ENCODE assay signal across 8 cellular contexts in genomic region chr16:71723537-71724319, GRCh38. TPM values are rescaled to one million over a fixed set of nuclear protein-coding genes. Genes with fewer than 3 reads are reported as not detected.
A peak's percentile ranks its signal among the peaks of the same experiment; 100 is the strongest.
DNase-seq lines count a peak whose midpoint lies in the region; ATAC-seq and TF ChIP-seq lines count a peak whose summit lies in the region.

No MANE protein-coding gene starts in this region.

- TF ChIP-seq CTCF in PC-9 (conservative IDR thresholded peaks at IDR 0.05): no peak

- no peaks in the 10 kb centered on the region for H3K9me3 ChIP-seq in PC-9 (ENCODE audit: insufficient read depth, low read depth)

- peak overlapping the region; percentile 63 for H3K27ac Mint-ChIP-seq in activated T-cell treated with anti-CD3 and anti-CD28 coated beads, Interleukin-2, amount 50 U/mL, for 72 hours
- H3K27ac Mint-ChIP-seq in naive thymus-derived CD8-positive, alpha-beta T cell: peak overlapping the region in 9 of 10 donors; percentile 32 to 94 (median 86)
- peak overlapping the region; percentile 90 for H3K27ac Mint-ChIP-seq in stimulated activated naive B cell treated with anti-CD40 and anti-IgM and Interleukin-4, amounts not matched to agents 10 μg/mL and 1 μg/mL and 100 μg/mL, for 72 hours

- H3K79me2 ChIP-seq in PC-9 (ENCODE audit: low read depth): peaks cover 17% of the 10 kb centered on the region

- peak overlapping the region; percentile 73 for H3K4me2 ChIP-seq in PC-9

- 0 out of 2 replicates have a peak, but pooled peaks cover 3% of the 10 kb centered on the region for H4K20me1 ChIP-seq in PC-9 (ENCODE audit: insufficient read depth)

- no peaks in the 10 kb centered on the region for H3K27me3 ChIP-seq in PC-9 (ENCODE audit: insufficient read depth, low read depth)

- peaks cover 15% of the 10 kb centered on the region for H3K4me1 ChIP-seq in PC-9 (replicated peaks; ENCODE audit: insufficient read depth)

- POLR2A ChIA-PET in PC-9 (lab: Charles Lee; ENCODE audit: unreplicated experiment): interaction anchor here (0.6 kb wide), 1 partner anchor 388 kb away, joined by 3 read pairs; no protein-coding TSS in a partner anchor
- POLR2A ChIA-PET in naive thymus-derived CD8-positive, alpha-beta T cell (lab: Charles Lee): no interaction called here

- DNase-seq in Caki2 (ENCODE audit: low read depth) (peak; percentile 72), PC-9 (peak; percentile 60 to 77), fibroblast of gingiva (ENCODE audit: low read depth) (peak; percentile 49)
- peak; percentile 82 to 89 for DNase-seq in activated T-cell treated with anti-CD3 and anti-CD28 coated beads, Interleukin-2, amount 50 U/mL, for 72 hours
- peak; percentile 75 to 91 (median 87) for DNase-seq in naive thymus-derived CD8-positive, alpha-beta T cell
- peak; percentile 71 for DNase-seq in stimulated activated naive B cell treated with anti-CD40 and anti-IgM and Interleukin-4, amounts not matched to agents 10 μg/mL and 1 μg/mL and 100 μg/mL, for 72 hours

- H3K27ac ChIP-seq in PC-9: no peak overlapping the region

- no peaks in the 10 kb centered on the region for H3K36me3 ChIP-seq in PC-9 (ENCODE audit: low read depth)

- peak; percentile 66 for ATAC-seq in GM19438 (IDR thresholded peaks at IDR 0.05; ENCODE audit: low read depth, unreplicated experiment)
- ATAC-seq in HG03571 (IDR thresholded peaks at IDR 0.05; ENCODE audit: unreplicated experiment): peak; percentile 69
- ATAC-seq in activated T-cell treated with anti-CD3 and anti-CD28 coated beads, Interleukin-2, amount 50 U/mL, for 72 hours (replicated peaks in 1 of 2): peak; percentile 84 to 85
- peak; percentile 80 to 85 for ATAC-seq in naive thymus-derived CD8-positive, alpha-beta T cell
- peak; percentile 74 to 84 for ATAC-seq in stimulated activated naive B cell treated with anti-CD40 and anti-IgM and Interleukin-4, amounts not matched to agents 10 μg/mL and 1 μg/mL and 100 μg/mL, for 72 hours (replicated peaks)

- no peaks in the 10 kb centered on the region for H3K9me2 ChIP-seq in PC-9 (ENCODE audit: insufficient read depth)

- H3K4me3 ChIP-seq in PC-9: peak overlapping the region; percentile 74; the same call in 1 of the 2 replicates

- CTCF ChIA-PET in PC-9 (lab: Charles Lee): no interaction called here

- H3K4me3 Mint-ChIP-seq in activated T-cell treated with anti-CD3 and anti-CD28 coated beads, Interleukin-2, amount 50 U/mL, for 72 hours: peak overlapping the region; percentile 85 to 87
- H3K4me3 Mint-ChIP-seq in naive thymus-derived CD8-positive, alpha-beta T cell: peak overlapping the region; percentile 74 to 93 (median 87)
- H3K4me3 Mint-ChIP-seq in stimulated activated naive B cell treated with anti-CD40 and anti-IgM and Interleukin-4, amounts not matched to agents 10 μg/mL and 1 μg/mL and 100 μg/mL, for 72 hours: peak overlapping the region; percentile 82 to 83

- peak overlapping the region; percentile 76; the same call in 1 of the 2 replicates for H2AFZ ChIP-seq in PC-9

- peaks cover 23% of the 10 kb centered on the region for H3K4me1 Mint-ChIP-seq in activated T-cell treated with anti-CD3 and anti-CD28 coated beads, Interleukin-2, amount 50 U/mL, for 72 hours (ENCODE audit: low read depth)
- peaks cover 9 to 43% (median 18%) of the 10 kb centered on the region in 4 donors for H3K4me1 Mint-ChIP-seq in naive thymus-derived CD8-positive, alpha-beta T cell
- peaks cover 23 to 48% of the 10 kb centered on the region in 2 donors for H3K4me1 Mint-ChIP-seq in stimulated activated naive B cell treated with anti-CD40 and anti-IgM and Interleukin-4, amounts not matched to agents 10 μg/mL and 1 μg/mL and 100 μg/mL, for 72 hours

- peaks cover 12% of the 10 kb centered on the region for H3K27me3 Mint-ChIP-seq in activated T-cell treated with anti-CD3 and anti-CD28 coated beads, Interleukin-2, amount 50 U/mL, for 72 hours (ENCODE audit: low read depth)
- H3K27me3 Mint-ChIP-seq in naive thymus-derived CD8-positive, alpha-beta T cell: no peaks in the 10 kb centered on the region
- no peaks in the 10 kb centered on the region for H3K27me3 Mint-ChIP-seq in stimulated activated naive B cell treated with anti-CD40 and anti-IgM and Interleukin-4, amounts not matched to agents 10 μg/mL and 1 μg/mL and 100 μg/mL, for 72 hours

- no TSS peak for BruUV-seq in PC-9 (replicated peaks; lab: Mats Ljungman, UMichigan)

- intact Hi-C loops in PC-9 (cut with micrococcal nuclease; ENCODE audit: unreplicated experiment): loop anchor here (5.0 kb wide), 1 partner anchor 96 kb away; the partner anchor contains the start of gene MARVELD3

- H3K9me3 Mint-ChIP-seq in activated T-cell treated with anti-CD3 and anti-CD28 coated beads, Interleukin-2, amount 50 U/mL, for 72 hours: no peaks in the 10 kb centered on the region
- no peaks in the 10 kb centered on the region for H3K9me3 Mint-ChIP-seq in naive thymus-derived CD8-positive, alpha-beta T cell
- H3K9me3 Mint-ChIP-seq in stimulated activated naive B cell treated with anti-CD40 and anti-IgM and Interleukin-4, amounts not matched to agents 10 μg/mL and 1 μg/mL and 100 μg/mL, for 72 hours: no peaks in the 10 kb centered on the region

- no peaks in the 10 kb centered on the region for H3K36me3 Mint-ChIP-seq in activated T-cell treated with anti-CD3 and anti-CD28 coated beads, Interleukin-2, amount 50 U/mL, for 72 hours (ENCODE audit: insufficient read depth in 2 of 2)
- H3K36me3 Mint-ChIP-seq in naive thymus-derived CD8-positive, alpha-beta T cell: peaks cover 0 to 3% (median 0%) of the 10 kb centered on the region in 3 donors
- H3K36me3 Mint-ChIP-seq in stimulated activated naive B cell treated with anti-CD40 and anti-IgM and Interleukin-4, amounts not matched to agents 10 μg/mL and 1 μg/mL and 100 μg/mL, for 72 hours: no peaks in the 10 kb centered on the region

- H3F3A ChIP-seq in PC-9 (ENCODE audit: insufficient read depth, low read depth): peaks cover 18% of the 10 kb centered on the region

- in situ Hi-C loops in Caki2 (cut with HindIII; ENCODE audit: low pct_unique_long_range_greater_than_20kb, low sequenced_read_pairs): no loop called here

RNA-seq across cellular contexts. Expression of gene PHLPP2, which starts 0.8 kb away (rescaled TPM):
- total RNA-seq in Caki2 (2014; rRNA removed; shearing (Covaris generic); ENCODE audit: low replicate concordance): 5.0 and 5.6 TPM in 2 replicates
- 5.1 and 5.5 TPM in 2 replicates for total RNA-seq in PC-9 (2021)
- 10 to 100 TPM in 1 of 2 donors, 1 to 10 TPM in 1; 9.9 to 13.3 TPM for total RNA-seq in activated T-cell treated with anti-CD3 and anti-CD28 coated beads, Interleukin-2, amount 50 U/mL, for 72 hours
- total RNA-seq in naive thymus-derived CD8-positive, alpha-beta T cell: 10 to 100 TPM in 1 of 2 experiments, 1 to 10 TPM in 1; 9.6 to 12.4 TPM
- 1 to 10 TPM in 1 of 3 donors, under 1 TPM in 2; 0.76 to 1.3 (median 0.95) TPM for polyA plus RNA-seq in naive thymus-derived CD8-positive, alpha-beta T cell
